In the genomic region with DNA sequence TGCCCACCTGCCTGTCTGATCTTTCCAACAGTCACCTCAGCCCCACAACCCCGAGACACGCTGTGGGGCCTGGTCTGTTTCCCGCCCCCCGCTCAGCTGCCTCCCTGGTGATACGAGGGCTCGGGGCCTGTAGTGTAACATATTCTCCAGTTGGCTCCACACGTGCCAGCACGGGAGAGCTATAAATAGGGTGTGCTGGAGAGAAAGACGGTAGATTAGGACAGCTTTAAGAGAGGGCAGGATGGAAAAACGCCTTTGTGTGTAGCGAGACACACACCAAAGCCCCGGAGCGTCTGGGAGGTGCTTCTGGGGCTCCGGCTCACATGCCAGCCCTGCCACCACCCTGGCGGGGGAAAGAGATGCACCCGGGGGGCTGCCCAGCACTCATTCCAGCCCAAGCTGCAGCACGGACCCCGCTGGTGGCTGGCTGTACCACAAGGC, we compare ENCODE assay signal across 1 cellular context.
TF ChIP-seq lines count a peak whose summit lies in the region.

No MANE protein-coding gene starts in this region.

TF ChIP-seq in H1, 55 proteins besides CTCF, POLR2A, EP300 and RAD21:
- TF ChIP-seq, protein P1, sequence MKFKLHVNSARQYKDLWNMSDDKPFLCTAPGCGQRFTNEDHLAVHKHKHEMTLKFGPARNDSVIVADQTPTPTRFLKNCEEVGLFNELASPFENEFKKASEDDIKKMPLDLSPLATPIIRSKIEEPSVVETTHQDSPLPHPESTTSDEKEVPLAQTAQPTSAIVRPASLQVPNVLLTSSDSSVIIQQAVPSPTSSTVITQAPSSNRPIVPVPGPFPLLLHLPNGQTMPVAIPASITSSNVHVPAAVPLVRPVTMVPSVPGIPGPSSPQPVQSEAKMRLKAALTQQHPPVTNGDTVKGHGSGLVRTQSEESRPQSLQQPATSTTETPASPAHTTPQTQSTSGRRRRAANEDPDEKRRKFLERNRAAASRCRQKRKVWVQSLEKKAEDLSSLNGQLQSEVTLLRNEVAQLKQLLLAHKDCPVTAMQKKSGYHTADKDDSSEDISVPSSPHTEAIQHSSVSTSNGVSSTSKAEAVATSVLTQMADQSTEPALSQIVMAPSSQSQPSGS (IDR thresholded peaks at IDR 0.05; ENCODE audit: low read length): no peak
- TF ChIP-seq, protein P2, sequence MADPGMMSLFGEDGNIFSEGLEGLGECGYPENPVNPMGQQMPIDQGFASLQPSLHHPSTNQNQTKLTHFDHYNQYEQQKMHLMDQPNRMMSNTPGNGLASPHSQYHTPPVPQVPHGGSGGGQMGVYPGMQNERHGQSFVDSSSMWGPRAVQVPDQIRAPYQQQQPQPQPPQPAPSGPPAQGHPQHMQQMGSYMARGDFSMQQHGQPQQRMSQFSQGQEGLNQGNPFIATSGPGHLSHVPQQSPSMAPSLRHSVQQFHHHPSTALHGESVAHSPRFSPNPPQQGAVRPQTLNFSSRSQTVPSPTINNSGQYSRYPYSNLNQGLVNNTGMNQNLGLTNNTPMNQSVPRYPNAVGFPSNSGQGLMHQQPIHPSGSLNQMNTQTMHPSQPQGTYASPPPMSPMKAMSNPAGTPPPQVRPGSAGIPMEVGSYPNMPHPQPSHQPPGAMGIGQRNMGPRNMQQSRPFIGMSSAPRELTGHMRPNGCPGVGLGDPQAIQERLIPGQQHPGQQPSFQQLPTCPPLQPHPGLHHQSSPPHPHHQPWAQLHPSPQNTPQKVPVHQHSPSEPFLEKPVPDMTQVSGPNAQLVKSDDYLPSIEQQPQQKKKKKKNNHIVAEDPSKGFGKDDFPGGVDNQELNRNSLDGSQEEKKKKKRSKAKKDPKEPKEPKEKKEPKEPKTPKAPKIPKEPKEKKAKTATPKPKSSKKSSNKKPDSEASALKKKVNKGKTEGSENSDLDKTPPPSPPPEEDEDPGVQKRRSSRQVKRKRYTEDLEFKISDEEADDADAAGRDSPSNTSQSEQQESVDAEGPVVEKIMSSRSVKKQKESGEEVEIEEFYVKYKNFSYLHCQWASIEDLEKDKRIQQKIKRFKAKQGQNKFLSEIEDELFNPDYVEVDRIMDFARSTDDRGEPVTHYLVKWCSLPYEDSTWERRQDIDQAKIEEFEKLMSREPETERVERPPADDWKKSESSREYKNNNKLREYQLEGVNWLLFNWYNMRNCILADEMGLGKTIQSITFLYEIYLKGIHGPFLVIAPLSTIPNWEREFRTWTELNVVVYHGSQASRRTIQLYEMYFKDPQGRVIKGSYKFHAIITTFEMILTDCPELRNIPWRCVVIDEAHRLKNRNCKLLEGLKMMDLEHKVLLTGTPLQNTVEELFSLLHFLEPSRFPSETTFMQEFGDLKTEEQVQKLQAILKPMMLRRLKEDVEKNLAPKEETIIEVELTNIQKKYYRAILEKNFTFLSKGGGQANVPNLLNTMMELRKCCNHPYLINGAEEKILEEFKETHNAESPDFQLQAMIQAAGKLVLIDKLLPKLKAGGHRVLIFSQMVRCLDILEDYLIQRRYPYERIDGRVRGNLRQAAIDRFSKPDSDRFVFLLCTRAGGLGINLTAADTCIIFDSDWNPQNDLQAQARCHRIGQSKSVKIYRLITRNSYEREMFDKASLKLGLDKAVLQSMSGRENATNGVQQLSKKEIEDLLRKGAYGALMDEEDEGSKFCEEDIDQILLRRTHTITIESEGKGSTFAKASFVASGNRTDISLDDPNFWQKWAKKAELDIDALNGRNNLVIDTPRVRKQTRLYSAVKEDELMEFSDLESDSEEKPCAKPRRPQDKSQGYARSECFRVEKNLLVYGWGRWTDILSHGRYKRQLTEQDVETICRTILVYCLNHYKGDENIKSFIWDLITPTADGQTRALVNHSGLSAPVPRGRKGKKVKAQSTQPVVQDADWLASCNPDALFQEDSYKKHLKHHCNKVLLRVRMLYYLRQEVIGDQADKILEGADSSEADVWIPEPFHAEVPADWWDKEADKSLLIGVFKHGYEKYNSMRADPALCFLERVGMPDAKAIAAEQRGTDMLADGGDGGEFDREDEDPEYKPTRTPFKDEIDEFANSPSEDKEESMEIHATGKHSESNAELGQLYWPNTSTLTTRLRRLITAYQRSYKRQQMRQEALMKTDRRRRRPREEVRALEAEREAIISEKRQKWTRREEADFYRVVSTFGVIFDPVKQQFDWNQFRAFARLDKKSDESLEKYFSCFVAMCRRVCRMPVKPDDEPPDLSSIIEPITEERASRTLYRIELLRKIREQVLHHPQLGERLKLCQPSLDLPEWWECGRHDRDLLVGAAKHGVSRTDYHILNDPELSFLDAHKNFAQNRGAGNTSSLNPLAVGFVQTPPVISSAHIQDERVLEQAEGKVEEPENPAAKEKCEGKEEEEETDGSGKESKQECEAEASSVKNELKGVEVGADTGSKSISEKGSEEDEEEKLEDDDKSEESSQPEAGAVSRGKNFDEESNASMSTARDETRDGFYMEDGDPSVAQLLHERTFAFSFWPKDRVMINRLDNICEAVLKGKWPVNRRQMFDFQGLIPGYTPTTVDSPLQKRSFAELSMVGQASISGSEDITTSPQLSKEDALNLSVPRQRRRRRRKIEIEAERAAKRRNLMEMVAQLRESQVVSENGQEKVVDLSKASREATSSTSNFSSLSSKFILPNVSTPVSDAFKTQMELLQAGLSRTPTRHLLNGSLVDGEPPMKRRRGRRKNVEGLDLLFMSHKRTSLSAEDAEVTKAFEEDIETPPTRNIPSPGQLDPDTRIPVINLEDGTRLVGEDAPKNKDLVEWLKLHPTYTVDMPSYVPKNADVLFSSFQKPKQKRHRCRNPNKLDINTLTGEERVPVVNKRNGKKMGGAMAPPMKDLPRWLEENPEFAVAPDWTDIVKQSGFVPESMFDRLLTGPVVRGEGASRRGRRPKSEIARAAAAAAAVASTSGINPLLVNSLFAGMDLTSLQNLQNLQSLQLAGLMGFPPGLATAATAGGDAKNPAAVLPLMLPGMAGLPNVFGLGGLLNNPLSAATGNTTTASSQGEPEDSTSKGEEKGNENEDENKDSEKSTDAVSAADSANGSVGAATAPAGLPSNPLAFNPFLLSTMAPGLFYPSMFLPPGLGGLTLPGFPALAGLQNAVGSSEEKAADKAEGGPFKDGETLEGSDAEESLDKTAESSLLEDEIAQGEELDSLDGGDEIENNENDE (IDR thresholded peaks at IDR 0.05; ENCODE audit: insufficient replicate concordance, low read length): no peak
- no peak for TF ChIP-seq CBX8 (IDR thresholded peaks at IDR 0.05; ENCODE audit: borderline replicate concordance, low read depth, low read length)
- TF ChIP-seq RXRA (IDR thresholded peaks at IDR 0.05; ENCODE audit: insufficient read depth, low read depth, low read length): no peak
- no peak for TF ChIP-seq TEAD4 (IDR thresholded peaks at IDR 0.05; ENCODE audit: low read depth, low read length)
- no peak for TF ChIP-seq HDAC6 (IDR thresholded peaks at IDR 0.05; ENCODE audit: low read depth, low read length)
- TF ChIP-seq BRCA1 (IDR thresholded peaks at IDR 0.05; ENCODE audit: low read depth, low read length): no peak
- TF ChIP-seq, protein P3, sequence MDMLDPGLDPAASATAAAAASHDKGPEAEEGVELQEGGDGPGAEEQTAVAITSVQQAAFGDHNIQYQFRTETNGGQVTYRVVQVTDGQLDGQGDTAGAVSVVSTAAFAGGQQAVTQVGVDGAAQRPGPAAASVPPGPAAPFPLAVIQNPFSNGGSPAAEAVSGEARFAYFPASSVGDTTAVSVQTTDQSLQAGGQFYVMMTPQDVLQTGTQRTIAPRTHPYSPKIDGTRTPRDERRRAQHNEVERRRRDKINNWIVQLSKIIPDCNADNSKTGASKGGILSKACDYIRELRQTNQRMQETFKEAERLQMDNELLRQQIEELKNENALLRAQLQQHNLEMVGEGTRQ (IDR thresholded peaks at IDR 0.05; ENCODE audit: low read length): no peak
- TF ChIP-seq PHF8 (conservative IDR thresholded peaks at IDR 0.05; ENCODE audit: low read depth, low read length): no peak
- no peak for TF ChIP-seq KDM5A (IDR thresholded peaks at IDR 0.05; ENCODE audit: low read length)
- TF ChIP-seq SP4 (IDR thresholded peaks at IDR 0.05; ENCODE audit: low read length): no peak
